33 cellular contexts compared by ENCODE assay signal in the genomic region with DNA sequence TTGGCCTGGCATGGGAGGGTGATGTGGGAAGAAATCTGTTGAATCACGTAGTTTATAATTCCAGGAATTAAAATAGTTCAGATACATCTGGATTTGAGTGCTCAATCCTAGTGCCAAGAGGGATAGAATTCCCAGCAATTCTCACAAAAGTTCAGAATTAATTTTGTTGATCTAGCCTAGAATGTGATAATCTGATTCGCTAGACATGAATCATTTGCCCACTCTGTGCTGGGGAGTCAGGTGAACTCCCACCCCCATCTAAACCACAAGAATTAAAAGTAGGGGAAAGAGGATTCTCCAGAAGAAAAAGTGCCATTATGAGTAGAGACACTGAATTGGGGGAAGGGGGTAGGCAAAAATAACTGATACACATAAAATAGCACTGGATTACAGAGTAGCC.
DNase-seq lines count a peak whose midpoint lies in the region; ATAC-seq and TF ChIP-seq lines count a peak whose summit lies in the region.
"Had no signal": no experiment of that assay in that cellular context is flagged by ENCODE, and none has a peak within 500 bp of the region (broad histone marks: within the 10 kb centered on the region; RNA-seq: fewer than 3 reads in every experiment).

No MANE protein-coding gene starts in this region.

- in situ Hi-C loops in astrocyte of the spinal cord (cut with HindIII; ENCODE audit: low sequenced_read_pairs): no loop called here

- H3K4me1 ChIP-seq in cardiac muscle cell (ENCODE audit: low read depth): peaks cover 9% of the 10 kb centered on the region
- no peaks in the 10 kb centered on the region for H3K4me1 ChIP-seq in left ventricle myocardium inferior
- H3K4me1 ChIP-seq: breast epithelium, Caco-2, testis had no signal

- intact Hi-C loops in left ventricle myocardium inferior (cut with micrococcal nuclease): no loop called here
- intact Hi-C loops in activated CD4-positive, alpha-beta T cell treated with anti-CD3 and anti-CD28 coated beads, Interleukin-2, amount 10 ng/mL, durations not matched to agents 24 days and 14 days (cut with micrococcal nuclease): no loop called here

- H3K27ac Mint-ChIP-seq in nephron progenitor cell: peak overlapping the region; percentile 99
- no peak overlapping the region for H3K27ac Mint-ChIP-seq in activated CD4-positive, alpha-beta T cell treated with anti-CD3 and anti-CD28 coated beads, Interleukin-2, amount 10 ng/mL, durations not matched to agents 24 days and 14 days
- H3K27ac Mint-ChIP-seq: activated T-helper 2 cell treated with anti-CD3 and anti-CD28 coated beads, Interferon-gamma antibody, Interleukin-2, Interleukin-4, amounts not matched to agents 10 μg/mL and 5 μg/mL and 100 μg/mL, durations not matched to agents 14 hours and 24 hours and 36 hours; HFFc6; T-helper 2 cell treated with Interferon-gamma antibody and Interleukin-4, amounts not matched to agents 5 μg/mL and 100 μg/mL, for 36 hours had no signal

- H3K4me3 ChIP-seq in cardiac muscle cell (no peak overlapping the region), left ventricle myocardium inferior (no peak overlapping the region), astrocyte of the spinal cord (ENCODE audit: low read depth, low read length) (no peak overlapping the region), WERI-Rb-1 (ENCODE audit: low read depth, low read length) (no peak overlapping the region)
- H3K4me3 ChIP-seq: breast epithelium, K562, PC-9, testis had no signal

- ATAC-seq in HG03280 (IDR thresholded peaks at IDR 0.05; ENCODE audit: unreplicated experiment) (no peak), left lobe of liver (no peak)
- ATAC-seq: left ventricle myocardium superior had no signal

- no peaks in the 10 kb centered on the region for H3K9me3 ChIP-seq in cardiac muscle cell (ENCODE audit: low read depth)
- H3K9me3 ChIP-seq in left ventricle myocardium inferior (replicated peaks): no peaks in the 10 kb centered on the region
- no peaks in the 10 kb centered on the region for H3K9me3 ChIP-seq in WERI-Rb-1 (ENCODE audit: severe bottlenecking)
- H3K9me3 ChIP-seq: breast epithelium, Caco-2, testis had no signal

- no peak overlapping the region for H3K4me3 Mint-ChIP-seq in nephron progenitor cell
- no peak overlapping the region for H3K4me3 Mint-ChIP-seq in activated CD4-positive, alpha-beta T cell treated with anti-CD3 and anti-CD28 coated beads, Interleukin-2, amount 10 ng/mL, durations not matched to agents 24 days and 14 days
- H3K4me3 Mint-ChIP-seq: HFFc6; T-helper 2 cell treated with Interferon-gamma antibody and Interleukin-4, amounts not matched to agents 5 μg/mL and 100 μg/mL, for 36 hours had no signal

- DNase-seq in cardiac muscle cell (ENCODE audit: low read depth in 1 of 2, low spot score in 1 of 2) (no peak), left ventricle myocardium inferior (no peak), astrocyte of the spinal cord (ENCODE audit: low read depth, low spot score) (peak; percentile 6), nephron progenitor cell (no peak), left lobe of liver (ENCODE audit: low spot score) (no peak), WERI-Rb-1 (no peak)
- no peak for DNase-seq in activated CD4-positive, alpha-beta T cell treated with anti-CD3 and anti-CD28 coated beads, Interleukin-2, amount 10 ng/mL, durations not matched to agents 24 days and 14 days
- DNase-seq: activated CD8-positive, alpha-beta memory T cell treated with anti-CD3 and anti-CD28 coated beads for 24 hours; activated naive CD4-positive, alpha-beta T cell treated with anti-CD3 and anti-CD28 coated beads, Interleukin-2, amount 50 U/mL, for 16 hours; activated T-cell treated with anti-CD3 and anti-CD28 coated beads for 4 hours; amniotic stem cell; Caco-2; DMS79; HFFc6; left ventricle myocardium superior; mesendoderm; MM.1S; NCI-H2029 treated with DMSO at 0.1 percent for 48 hours; NCI-H2227 treated with DMSO at 0.1 percent for 48 hours; NCI-H526 treated with DMSO at 0.1 percent for 48 hours; NK-92 treated with Interleukin-12 subunit alpha and Interleukin-12 subunit beta, amount 100 ng/mL, for 24 hours; occipital lobe; PC-9; small intestine; stimulated activated naive CD4-positive, alpha-beta T cell treated with Interleukin-2 at 50 U/mL for 16 hours; testis had no signal

- no peaks in the 10 kb centered on the region for H3K27me3 Mint-ChIP-seq in nephron progenitor cell (ENCODE audit: low read depth, poor library complexity)
- H3K27me3 Mint-ChIP-seq in activated CD4-positive, alpha-beta T cell treated with anti-CD3 and anti-CD28 coated beads, Interleukin-2, amount 10 ng/mL, durations not matched to agents 24 days and 14 days: peaks cover 16% of the 10 kb centered on the region

- H3K36me3 ChIP-seq in cardiac muscle cell (no peaks in the 10 kb centered on the region), left ventricle myocardium inferior (no peaks in the 10 kb centered on the region), WERI-Rb-1 (no peaks in the 10 kb centered on the region)
- H3K36me3 ChIP-seq: breast epithelium had no signal

- H3K27me3 ChIP-seq in cardiac muscle cell: no peaks in the 10 kb centered on the region
- no peaks in the 10 kb centered on the region for H3K27me3 ChIP-seq in left ventricle myocardium inferior (ENCODE audit: low read depth)
- H3K27me3 ChIP-seq in WERI-Rb-1 (ENCODE audit: insufficient read depth, low read depth, severe bottlenecking): no peaks in the 10 kb centered on the region
- H3K27me3 ChIP-seq: breast epithelium, testis had no signal

- peaks cover 10% of the 10 kb centered on the region for H3K9me3 Mint-ChIP-seq in nephron progenitor cell
- H3K9me3 Mint-ChIP-seq in activated CD4-positive, alpha-beta T cell treated with anti-CD3 and anti-CD28 coated beads, Interleukin-2, amount 10 ng/mL, durations not matched to agents 24 days and 14 days: no peaks in the 10 kb centered on the region
- H3K9me3 Mint-ChIP-seq: activated T-helper 2 cell treated with anti-CD3 and anti-CD28 coated beads, Interferon-gamma antibody, Interleukin-2, Interleukin-4, amounts not matched to agents 10 μg/mL and 5 μg/mL and 100 μg/mL, durations not matched to agents 14 hours and 24 hours and 36 hours; HFFc6; T-helper 2 cell treated with Interferon-gamma antibody and Interleukin-4, amounts not matched to agents 5 μg/mL and 100 μg/mL, for 36 hours had no signal

- H3K27ac ChIP-seq in cardiac muscle cell (peak overlapping the region; percentile 79), left ventricle myocardium inferior (replicated peaks) (no peak overlapping the region), WERI-Rb-1 (no peak overlapping the region)
- H3K27ac ChIP-seq: 22Rv1, breast epithelium, C4-2B, PC-9, testis had no signal

- peaks cover 37% of the 10 kb centered on the region for H3K4me1 Mint-ChIP-seq in nephron progenitor cell
- no peaks in the 10 kb centered on the region for H3K4me1 Mint-ChIP-seq in activated CD4-positive, alpha-beta T cell treated with anti-CD3 and anti-CD28 coated beads, Interleukin-2, amount 10 ng/mL, durations not matched to agents 24 days and 14 days

- H3K36me3 Mint-ChIP-seq in nephron progenitor cell (ENCODE audit: low read depth): peaks cover 50% of the 10 kb centered on the region
- no peaks in the 10 kb centered on the region for H3K36me3 Mint-ChIP-seq in activated CD4-positive, alpha-beta T cell treated with anti-CD3 and anti-CD28 coated beads, Interleukin-2, amount 10 ng/mL, durations not matched to agents 24 days and 14 days (ENCODE audit: low read depth)

- TF ChIP-seq CTCF in cardiac muscle cell (IDR thresholded peaks at IDR 0.05; ENCODE audit: low read depth, low read length): no peak
- TF ChIP-seq CTCF in left ventricle myocardium inferior (IDR thresholded peaks at IDR 0.05; ENCODE audit: borderline replicate concordance): no peak
- no peak for TF ChIP-seq CTCF in astrocyte of the spinal cord (IDR thresholded peaks at IDR 0.05; ENCODE audit: low read depth, low read length)
- no peak for TF ChIP-seq CTCF in nephron progenitor cell (IDR thresholded peaks at IDR 0.05)
- no peak for TF ChIP-seq CTCF in WERI-Rb-1 (IDR thresholded peaks at IDR 0.05; ENCODE audit: low read depth, low read length)
